Comparison of ENCODE assay signal across 1 cellular context in the genomic region with DNA sequence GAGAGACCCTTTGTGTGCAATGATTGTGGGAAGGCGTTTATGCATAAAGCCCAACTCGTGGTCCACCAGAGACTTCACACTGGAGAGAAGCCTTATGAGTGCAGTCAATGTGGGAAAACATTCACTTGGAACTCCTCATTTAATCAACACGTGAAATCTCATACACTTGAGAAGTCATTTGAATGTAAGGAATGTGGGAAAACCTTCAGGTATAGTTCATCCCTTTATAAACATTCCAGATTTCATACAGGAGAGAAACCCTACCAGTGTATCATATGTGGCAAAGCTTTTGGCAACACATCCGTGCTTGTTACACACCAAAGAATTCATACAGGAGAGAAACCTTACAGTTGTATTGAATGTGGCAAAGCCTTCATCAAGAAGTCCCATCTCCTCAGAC.
TF ChIP-seq lines count a peak whose summit lies in the region.

No MANE protein-coding gene starts in this region.

TF ChIP-seq in K562, 482 proteins besides CTCF, POLR2A, EP300 and RAD21 (continued from another document):
- TF ChIP-seq NR2F6 (CRISPR knock-in tag; IDR thresholded peaks at IDR 0.05): no peak
- no peak for TF ChIP-seq SREBF2 (CRISPR knock-in tag; IDR thresholded peaks at IDR 0.05)
- TF ChIP-seq ZNF76 (CRISPR knock-in tag; IDR thresholded peaks at IDR 0.05; ENCODE audit: borderline replicate concordance): no peak
